26 cellular contexts compared by ENCODE assay signal in the genomic region with DNA sequence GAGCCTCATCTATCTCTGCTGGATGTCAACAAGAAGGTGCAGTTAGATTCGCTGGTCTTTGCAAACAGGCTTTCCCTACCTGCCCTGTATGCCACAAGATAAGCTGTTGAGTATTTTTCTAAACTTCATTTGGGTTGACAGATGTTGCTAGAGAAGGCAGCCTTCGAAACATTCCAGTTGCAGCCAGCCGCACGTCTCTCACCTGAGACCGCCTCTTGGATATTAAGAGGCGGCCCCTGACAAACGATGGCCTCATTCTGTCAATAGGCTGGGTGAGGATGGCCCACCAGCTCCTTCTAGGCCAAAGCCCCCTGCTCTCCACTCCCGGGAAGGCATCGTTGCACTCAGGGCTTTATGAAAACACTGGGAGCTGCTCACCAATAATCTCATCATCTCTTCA.
"Had no signal": no experiment of that assay in that cellular context is flagged by ENCODE, and none has a peak within 500 bp of the region (broad histone marks: within the 10 kb centered on the region; RNA-seq: fewer than 3 reads in every experiment).

No MANE protein-coding gene starts in this region.

- H3K27me3 ChIP-seq: adrenal gland, MG63 had no signal

- H3K9ac ChIP-seq: SK-N-SH had no signal

- H3K4me2 ChIP-seq: SK-N-SH had no signal

- H3K9me3 ChIP-seq: adrenal gland, MG63, SK-N-SH had no signal

- DNase-seq: activated CD4-positive, alpha-beta T cell treated with anti-CD3 and anti-CD28 coated beads for 4 hours; activated CD4-positive, alpha-beta T cell treated with anti-CD3 and anti-CD28 coated beads, Interleukin-2, amount 50 U/mL, for 4 hours; activated CD8-positive, alpha-beta T cell treated with anti-CD3 and anti-CD28 coated beads, Interleukin-2, amount 10 ng/mL, durations not matched to agents 7 days and 5 days; activated gamma-delta T cell treated with Interleukin-2 at 50 U/mL for 16 hours; activated naive CD8-positive, alpha-beta T cell treated with anti-CD3 and anti-CD28 coated beads for 36 hours; activated T-cell treated with anti-CD3 and anti-CD28 coated beads, Interleukin-2, amount 50 U/mL, for 72 hours; anterior cingulate cortex; MG63; MV-4-11; NCI-H1092 treated with DMSO at 0.1 percent for 48 hours; NCI-H1417 treated with DMSO at 0.1 percent for 48 hours; NCI-H1694; NCI-H2029; NCI-H2107; NCI-H2171 treated with DMSO at 0.1 percent for 48 hours; NCI-H226; NCI-H526; NCI-H774; NK-92 treated with Interleukin-12 subunit alpha and Interleukin-12 subunit beta, amount 100 ng/mL, for 24 hours; OCI-M1; Right ventricle myocardium superior; SJCRH30; SK-N-SH; T-helper 1 cell had no signal

- H3K36me3 ChIP-seq: adrenal gland, MG63, SJCRH30 had no signal

- H3K4me3 ChIP-seq: adrenal gland, MG63, SJCRH30 had no signal

- H3K4me1 ChIP-seq: adrenal gland, SJCRH30 had no signal

- H3K27ac ChIP-seq: adrenal gland, RWPE1, SJCRH30 had no signal
